2 cellular contexts compared by ENCODE assay signal in the genomic region with DNA sequence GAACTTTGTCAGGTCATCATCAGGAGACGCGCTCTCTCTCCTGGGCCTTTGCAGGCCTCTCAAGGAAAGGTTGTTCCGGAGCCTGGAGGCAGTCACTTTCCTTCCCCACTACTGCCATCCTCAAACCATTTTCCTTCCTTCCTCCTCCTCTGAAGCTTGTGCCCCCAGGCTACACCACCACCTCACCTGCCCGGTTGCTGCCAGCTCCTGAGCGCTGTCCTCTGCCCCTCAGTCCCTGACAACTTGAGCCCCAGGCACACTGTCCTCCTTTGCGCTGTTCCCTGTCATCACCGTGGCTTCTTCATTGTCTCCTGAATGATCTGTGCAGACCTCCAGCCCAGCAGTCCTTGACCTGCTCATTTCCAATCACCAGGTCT.
TF ChIP-seq lines count a peak whose summit lies in the region.

No MANE protein-coding gene starts in this region.

TF ChIP-seq in H1, 55 proteins besides CTCF, POLR2A, EP300 and RAD21:
- TF ChIP-seq SP1 (IDR thresholded peaks at IDR 0.05; ENCODE audit: low read depth, low read length) (no peak), ZNF274 (IDR thresholded peaks at IDR 0.05; ENCODE audit: borderline replicate concordance, extremely low read depth, low read length) (no peak), RXRA (IDR thresholded peaks at IDR 0.05; ENCODE audit: insufficient read depth, low read depth, low read length) (no peak), CBX8 (IDR thresholded peaks at IDR 0.05; ENCODE audit: borderline replicate concordance, low read depth, low read length) (no peak), BACH1 (IDR thresholded peaks at IDR 0.05; ENCODE audit: low read length) (no peak), GABPA (IDR thresholded peaks at IDR 0.05; ENCODE audit: borderline replicate concordance, insufficient read depth, low read length) (no peak), SIRT6 (IDR thresholded peaks at IDR 0.05; ENCODE audit: low read length) (no peak), TBP (IDR thresholded peaks at IDR 0.05; ENCODE audit: low read depth, low read length) (no peak), NRF1 (IDR thresholded peaks at IDR 0.05; ENCODE audit: low read depth, low read length) (no peak), FOSL1 (IDR thresholded peaks at IDR 0.05; ENCODE audit: insufficient read depth, low read depth, low read length) (no peak)

TF ChIP-seq in GM23338, 12 proteins besides CTCF, POLR2A, EP300 and RAD21:
- TF ChIP-seq NANOG (IDR thresholded peaks at IDR 0.05; ENCODE audit: borderline replicate concordance) (no peak), STAT1 (IDR thresholded peaks at IDR 0.05; ENCODE audit: unreplicated experiment) (no peak), EZH2 (IDR thresholded peaks at IDR 0.05; ENCODE audit: low read depth, unreplicated experiment) (no peak), ZNF331 (CRISPR knock-in tag; IDR thresholded peaks at IDR 0.05; ENCODE audit: low read depth) (no peak)
- TF ChIP-seq, protein P1, sequence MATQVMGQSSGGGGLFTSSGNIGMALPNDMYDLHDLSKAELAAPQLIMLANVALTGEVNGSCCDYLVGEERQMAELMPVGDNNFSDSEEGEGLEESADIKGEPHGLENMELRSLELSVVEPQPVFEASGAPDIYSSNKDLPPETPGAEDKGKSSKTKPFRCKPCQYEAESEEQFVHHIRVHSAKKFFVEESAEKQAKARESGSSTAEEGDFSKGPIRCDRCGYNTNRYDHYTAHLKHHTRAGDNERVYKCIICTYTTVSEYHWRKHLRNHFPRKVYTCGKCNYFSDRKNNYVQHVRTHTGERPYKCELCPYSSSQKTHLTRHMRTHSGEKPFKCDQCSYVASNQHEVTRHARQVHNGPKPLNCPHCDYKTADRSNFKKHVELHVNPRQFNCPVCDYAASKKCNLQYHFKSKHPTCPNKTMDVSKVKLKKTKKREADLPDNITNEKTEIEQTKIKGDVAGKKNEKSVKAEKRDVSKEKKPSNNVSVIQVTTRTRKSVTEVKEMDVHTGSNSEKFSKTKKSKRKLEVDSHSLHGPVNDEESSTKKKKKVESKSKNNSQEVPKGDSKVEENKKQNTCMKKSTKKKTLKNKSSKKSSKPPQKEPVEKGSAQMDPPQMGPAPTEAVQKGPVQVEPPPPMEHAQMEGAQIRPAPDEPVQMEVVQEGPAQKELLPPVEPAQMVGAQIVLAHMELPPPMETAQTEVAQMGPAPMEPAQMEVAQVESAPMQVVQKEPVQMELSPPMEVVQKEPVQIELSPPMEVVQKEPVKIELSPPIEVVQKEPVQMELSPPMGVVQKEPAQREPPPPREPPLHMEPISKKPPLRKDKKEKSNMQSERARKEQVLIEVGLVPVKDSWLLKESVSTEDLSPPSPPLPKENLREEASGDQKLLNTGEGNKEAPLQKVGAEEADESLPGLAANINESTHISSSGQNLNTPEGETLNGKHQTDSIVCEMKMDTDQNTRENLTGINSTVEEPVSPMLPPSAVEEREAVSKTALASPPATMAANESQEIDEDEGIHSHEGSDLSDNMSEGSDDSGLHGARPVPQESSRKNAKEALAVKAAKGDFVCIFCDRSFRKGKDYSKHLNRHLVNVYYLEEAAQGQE (IDR thresholded peaks at IDR 0.05; ENCODE audit: unreplicated experiment): no peak
